ENCODE assay signal across 10 cellular contexts in the genomic region with DNA sequence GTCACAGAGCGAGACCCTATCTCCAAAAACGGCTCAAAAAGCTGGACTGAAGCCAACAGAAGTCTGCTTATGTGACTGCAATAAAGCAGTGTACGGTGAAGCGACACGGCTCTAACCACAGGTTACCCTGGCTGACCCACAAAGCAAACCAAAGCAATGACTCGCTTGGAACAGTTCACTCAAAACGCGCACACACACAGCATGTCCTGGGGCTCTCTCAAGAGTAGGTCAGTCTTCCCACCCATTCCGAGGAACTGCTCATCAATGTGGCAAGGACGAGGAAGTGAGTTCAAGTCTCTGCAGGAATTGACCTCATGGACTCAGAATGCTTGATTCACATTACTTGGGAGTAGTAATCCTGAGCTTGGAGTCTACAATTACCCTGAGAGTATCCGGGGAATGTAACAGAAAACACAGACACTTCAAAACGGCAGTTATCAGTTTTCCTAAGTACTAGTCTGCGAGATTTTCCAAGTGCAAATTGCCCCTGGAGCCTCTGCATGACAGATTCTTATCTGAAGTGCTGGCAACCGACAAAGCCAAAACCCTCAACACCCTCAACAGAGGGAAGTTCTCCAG. TPM values are rescaled to one million over a fixed set of nuclear protein-coding genes. Genes with fewer than 3 reads are reported as not detected.
DNase-seq lines count a peak whose midpoint lies in the region; ATAC-seq and TF ChIP-seq lines count a peak whose summit lies in the region.
"Had no signal": no experiment of that assay in that cellular context is flagged by ENCODE, and none has a peak within 500 bp of the region (broad histone marks: within the 10 kb centered on the region; RNA-seq: fewer than 3 reads in every experiment).

No MANE protein-coding gene starts in this region.

- intact Hi-C loops in A673 (cut with micrococcal nuclease; ENCODE audit: unreplicated experiment) = no loop called here

- peak; percentile 99 for ATAC-seq in activated T-cell treated with anti-CD3 and anti-CD28 coated beads, Interleukin-2, amount 50 U/mL, for 72 hours (replicated peaks in 1 of 2)
- ATAC-seq in HG02840 (IDR thresholded peaks at IDR 0.05; ENCODE audit: low FRiP score, unreplicated experiment) = no peak
- ATAC-seq in GM19463 (IDR thresholded peaks at IDR 0.05; ENCODE audit: unreplicated experiment) = no peak

- H3K36me3 Mint-ChIP-seq in activated T-cell treated with anti-CD3 and anti-CD28 coated beads, Interleukin-2, amount 50 U/mL, for 72 hours (ENCODE audit: insufficient read depth in 2 of 2) = peaks cover 9 to 16% of the 10 kb centered on the region in 2 donors

- POLR2A ChIA-PET in AG04450 (lab: Yijun Ruan, JAX) = no interaction called here
- POLR2A ChIA-PET in A673 (lab: Charles Lee; ENCODE audit: low non-redundant PET) = no interaction called here

- TF ChIP-seq CTCF in AG04450 (IDR thresholded peaks at IDR 0.05; ENCODE audit: low read depth, low read length) (no peak), A673 (conservative IDR thresholded peaks at IDR 0.05; ENCODE audit: low read depth, low read length) (no peak)

- H3K4me3 Mint-ChIP-seq in activated T-cell treated with anti-CD3 and anti-CD28 coated beads, Interleukin-2, amount 50 U/mL, for 72 hours = peak overlapping the region in 1 of 2 donors; percentile 7

- no peaks in the 10 kb centered on the region for H3K9me3 ChIP-seq in AG04450 (ENCODE audit: control insufficient read depth, insufficient read depth, low read length)
- no peaks in the 10 kb centered on the region for H3K9me3 ChIP-seq in A673 (ENCODE audit: low read depth, low read length, poor library complexity, severe bottlenecking)

- H3K27me3 Mint-ChIP-seq in activated T-cell treated with anti-CD3 and anti-CD28 coated beads, Interleukin-2, amount 50 U/mL, for 72 hours (ENCODE audit: low read depth) = no peaks in the 10 kb centered on the region

- CTCF ChIA-PET in AG04450 (lab: Charles Lee) = interaction anchor here (1.1 kb wide), 1 partner anchor 112 kb away, joined by 3 read pairs; no protein-coding TSS in a partner anchor
- CTCF ChIA-PET in A673 (lab: Charles Lee) = no interaction called here

- no peak overlapping the region for H3K27ac Mint-ChIP-seq in activated T-cell treated with anti-CD3 and anti-CD28 coated beads, Interleukin-2, amount 50 U/mL, for 72 hours

- no peaks in the 10 kb centered on the region for H3K4me1 ChIP-seq in A673 (ENCODE audit: insufficient read depth, low read length, poor library complexity, severe bottlenecking)

- no TSS peak for BruUV-seq in A673 (replicated peaks; lab: Mats Ljungman, UMichigan)

- H3K36me3 ChIP-seq in A673 (ENCODE audit: insufficient read depth, low read length, poor library complexity, severe bottlenecking) = peaks cover 82% of the 10 kb centered on the region

- DNase-seq in AG04450 (ENCODE audit: low read depth, low spot score) (peak; percentile 56), HK-2 (ENCODE audit: unreplicated experiment) (peak; percentile 80), kidney glomerular epithelial cell (lab: John Stamatoyannopoulos, UW) (peak; percentile 69), A673 (ENCODE audit: low spot score) (no peak), nucleus accumbens (lab: John Stamatoyannopoulos, UW) (no peak)
- DNase-seq in activated T-cell treated with anti-CD3 and anti-CD28 coated beads, Interleukin-2, amount 50 U/mL, for 72 hours = peak; percentile 64 to 74
- DNase-seq: GOT3 had no signal

- peaks cover 28% of the 10 kb centered on the region for H3K4me1 Mint-ChIP-seq in activated T-cell treated with anti-CD3 and anti-CD28 coated beads, Interleukin-2, amount 50 U/mL, for 72 hours (ENCODE audit: low read depth)

- H3K27ac ChIP-seq in AG04450 (ENCODE audit: low read depth, low read length) = peak overlapping the region; percentile 21
- H3K27ac ChIP-seq in A673 (ENCODE audit: low read depth, low read length, poor library complexity, severe bottlenecking) = no peak overlapping the region
- H3K27ac ChIP-seq: skin epidermis had no signal

- no peaks in the 10 kb centered on the region for H3K27me3 ChIP-seq in AG04450 (ENCODE audit: control insufficient read depth, insufficient read depth, low read length)
- H3K27me3 ChIP-seq in A673 (replicated peaks; ENCODE audit: insufficient read depth, low read depth, low read length, poor library complexity) = no peaks in the 10 kb centered on the region

- H3K9me3 Mint-ChIP-seq in activated T-cell treated with anti-CD3 and anti-CD28 coated beads, Interleukin-2, amount 50 U/mL, for 72 hours = no peaks in the 10 kb centered on the region

- H3K4me3 ChIP-seq in AG04450 (ENCODE audit: low read depth, low read length) = no peak overlapping the region
- no peak overlapping the region for H3K4me3 ChIP-seq in A673 (ENCODE audit: low read depth, low read length, poor library complexity, severe bottlenecking)
- H3K4me3 ChIP-seq: skin epidermis had no signal

RNA-seq across cellular contexts. Expression of gene PELP1, which starts 25.4 kb away (rescaled TPM):
- polyA plus RNA-seq in AG04450 (2011; rRNA removed) = 10.5 and 14.4 TPM in 2 replicates
- 18.3 and 31.6 TPM in 2 replicates for polyA minus RNA-seq in AG04450 (2011; rRNA and poly(A)+ RNA removed)
- total RNA-seq in activated T-cell treated with anti-CD3 and anti-CD28 coated beads, Interleukin-2, amount 50 U/mL, for 72 hours = 100 to 1,000 TPM in 1 of 2 donors, 10 to 100 TPM in 1; 93.8 to 113 TPM
- 142 and 161 TPM in 2 replicates for total RNA-seq in A673 (2021)

RNA-seq across cellular contexts. Expression of gene ARRB2, which starts 31.9 kb away (rescaled TPM):
- 8.8 and 9.4 TPM in 2 replicates for polyA plus RNA-seq in AG04450 (2011; rRNA removed)
- polyA minus RNA-seq in AG04450 (2011; rRNA and poly(A)+ RNA removed) = 8.0 and 8.8 TPM in 2 replicates
- total RNA-seq in activated T-cell treated with anti-CD3 and anti-CD28 coated beads, Interleukin-2, amount 50 U/mL, for 72 hours = 100 to 1,000 TPM; 216 to 258 TPM
- 82.2 and 100 TPM in 2 replicates for total RNA-seq in A673 (2021)

RNA-seq across cellular contexts. Expression of gene ALOX15, which starts 37.1 kb away (rescaled TPM):
- not detected in 2 replicates for polyA plus RNA-seq in AG04450 (2011; rRNA removed)
- not detected in 2 replicates for polyA minus RNA-seq in AG04450 (2011; rRNA and poly(A)+ RNA removed)
- under 1 TPM in 1 of 2 donors, not detected in 1; 0.26 TPM for total RNA-seq in activated T-cell treated with anti-CD3 and anti-CD28 coated beads, Interleukin-2, amount 50 U/mL, for 72 hours
- 0.13 TPM in 1 of 2 replicates, not detected in the other for total RNA-seq in A673 (2021)

RNA-seq across cellular contexts. Expression of gene MED11, which starts 52.7 kb away (rescaled TPM):
- 21.0 and 23.2 TPM in 2 replicates for polyA plus RNA-seq in AG04450 (2011; rRNA removed)
- polyA minus RNA-seq in AG04450 (2011; rRNA and poly(A)+ RNA removed) = 12.9 and 17.5 TPM in 2 replicates
- 10 to 100 TPM in 1 of 2 donors, 1 to 10 TPM in 1; 9.9 to 14.0 TPM for total RNA-seq in activated T-cell treated with anti-CD3 and anti-CD28 coated beads, Interleukin-2, amount 50 U/mL, for 72 hours
- 13.7 and 22.5 TPM in 2 replicates for total RNA-seq in A673 (2021)

Comparison
In these comparisons a context has a peak if more than half of its experiments do, and no peak if none do; other contexts are left out.
1. DNase-seq: peak in AG04450 (single experiment), HK-2 (single experiment), activated T-cell treated with anti-CD3 and anti-CD28 coated beads, Interleukin-2, amount 50 U/mL, for 72 hours (2 of 2) and kidney glomerular epithelial cell (single experiment); none in A673 (single experiment) and nucleus accumbens (0 of 56).
2. ATAC-seq: peak in activated T-cell treated with anti-CD3 and anti-CD28 coated beads, Interleukin-2, amount 50 U/mL, for 72 hours (2 of 2); none in HG02840 (single experiment) and GM19463 (single experiment).